In the genomic region with DNA sequence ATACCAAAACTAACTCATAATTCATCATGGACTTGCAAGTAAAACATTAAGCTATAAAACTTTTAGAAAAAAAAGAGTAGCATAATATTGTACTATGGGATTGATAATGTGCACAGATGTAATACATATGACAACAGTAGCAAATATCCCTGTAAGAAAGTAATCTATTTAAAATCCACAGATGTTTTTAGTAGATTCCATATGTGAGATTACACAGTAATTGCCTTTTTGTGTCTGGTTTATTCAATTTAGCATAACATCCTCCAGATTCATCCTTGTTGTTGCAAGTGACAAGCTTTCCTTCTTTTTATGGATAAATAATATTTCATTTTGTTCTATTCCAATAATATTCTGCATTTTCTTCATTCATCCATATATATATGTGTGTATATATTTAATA, we compare ENCODE assay signal across 7 cellular contexts.
"Had no signal": no experiment of that assay in that cellular context is flagged by ENCODE, and none has a peak within 500 bp of the region (broad histone marks: within the 10 kb centered on the region; RNA-seq: fewer than 3 reads in every experiment).

No MANE protein-coding gene starts in this region.

- ATAC-seq: HepG2, K562 had no signal

- H3K36me3 Mint-ChIP-seq: IgD-negative memory B cell had no signal

- H3K27me3 Mint-ChIP-seq: IgD-negative memory B cell had no signal

- DNase-seq: IMR-90, KBM-7, KG1 had no signal

- H3K27ac ChIP-seq: HL-60 had no signal

- H3K4me3 Mint-ChIP-seq: IgD-negative memory B cell had no signal

- H3K4me1 Mint-ChIP-seq: IgD-negative memory B cell had no signal

- H3K27ac Mint-ChIP-seq: IgD-negative memory B cell had no signal

- H3K4me3 ChIP-seq: K562 had no signal
